1 cellular context compared by ENCODE assay signal in the genomic region with DNA sequence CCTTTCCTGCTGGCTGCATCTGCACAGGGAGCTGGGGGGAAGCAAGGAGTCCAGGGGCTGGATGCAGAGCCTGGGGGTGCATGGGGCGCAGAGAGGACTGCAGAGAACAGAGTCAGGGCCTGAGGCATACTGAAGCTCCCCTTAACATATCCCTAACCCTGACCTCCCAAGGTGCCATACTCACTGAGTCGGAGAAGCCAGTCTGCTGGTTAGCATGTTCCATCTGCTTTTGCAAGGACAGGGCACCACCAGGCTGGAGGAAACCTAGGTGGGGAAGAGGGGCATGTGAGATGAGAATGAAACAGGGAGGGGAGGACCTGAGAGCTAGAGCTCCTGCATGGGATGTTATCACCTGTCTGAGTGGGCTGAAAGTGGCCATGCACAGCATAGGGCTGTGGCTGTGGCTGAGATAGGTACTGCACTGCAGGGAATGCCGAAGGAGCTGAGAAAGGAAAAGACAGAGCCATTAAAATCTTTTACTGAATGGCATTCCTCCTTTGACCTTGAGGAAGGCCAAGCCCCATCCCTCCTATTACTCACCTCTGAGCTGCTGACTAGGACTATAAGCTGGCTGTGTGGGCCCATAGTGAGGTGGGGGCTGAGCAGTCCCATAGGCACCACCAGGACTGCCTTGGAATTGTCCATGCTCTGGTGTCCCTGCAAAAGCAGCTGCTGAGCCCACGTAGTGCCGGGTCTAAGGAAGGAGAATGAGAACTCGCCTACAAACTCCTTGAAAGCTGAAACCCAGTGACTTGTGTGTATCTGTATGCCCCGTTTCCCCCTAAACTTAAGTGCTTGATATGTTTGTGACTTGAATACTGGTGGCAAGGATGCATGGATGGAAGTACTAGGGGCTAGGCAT.
TF ChIP-seq lines count a peak whose summit lies in the region.

No MANE protein-coding gene starts in this region.

TF ChIP-seq in H1, 55 proteins besides CTCF, POLR2A, EP300 and RAD21:
- TF ChIP-seq SP1 (IDR thresholded peaks at IDR 0.05; ENCODE audit: low read depth, low read length) (no peak), POLR2AphosphoS5 (IDR thresholded peaks at IDR 0.05; ENCODE audit: low read depth, low read length) (peak; percentile 94)
TF ChIP-seq in H1: peak in this region for 1.
